ENCODE assay signal across 32 cellular contexts in the genomic region with DNA sequence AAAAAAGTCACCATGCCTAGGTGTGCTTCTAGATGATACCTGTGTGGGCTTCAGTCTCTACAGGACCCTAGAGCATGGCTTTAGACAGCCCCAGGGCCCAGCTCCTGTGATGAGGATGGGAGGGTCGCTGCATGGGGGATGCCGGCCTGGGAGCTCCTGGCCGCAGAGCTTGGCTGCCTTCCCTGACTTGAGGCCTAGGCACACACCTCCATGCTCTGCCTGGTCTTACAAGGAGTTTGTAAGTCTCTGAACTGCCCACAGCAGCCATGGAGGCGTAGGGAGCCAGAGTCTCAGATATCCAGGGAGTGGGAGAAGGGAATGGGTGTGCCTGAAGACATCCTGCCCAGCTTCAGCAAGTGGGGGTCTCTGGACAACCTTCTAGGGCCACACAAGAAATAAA. TPM values are rescaled to one million over a fixed set of nuclear protein-coding genes. Genes with fewer than 3 reads are reported as not detected.
"Had no signal": no experiment of that assay in that cellular context is flagged by ENCODE, and none has a peak within 500 bp of the region (broad histone marks: within the 10 kb centered on the region; RNA-seq: fewer than 3 reads in every experiment).

No MANE protein-coding gene starts in this region.

- H3K4me1 ChIP-seq: lower lobe of right lung, stomach, testis, thyroid gland, transverse colon, upper lobe of left lung had no signal

- DNase-seq: hippocampal formation; kidney glomerular epithelial cell; left cardiac atrium; left ventricle myocardium superior; lower lobe of right lung; mammary epithelial cell; mesenchymal stem cell; naive thymus-derived CD8-positive, alpha-beta T cell; nephron progenitor cell; occipital lobe; ovary; retina; right cardiac atrium; stimulated activated CD4-positive, alpha-beta T cell treated with anti-CD3 and anti-CD28 coated beads, Interleukin-12 subunit alpha, Interleukin-12 subunit beta, amount 100 ng/mL, for 4 hours; stimulated activated CD4-positive, alpha-beta T cell treated with anti-CD3 and anti-CD28 coated beads, Interleukin-15, amount 100 ng/mL, for 24 hours; stimulated activated CD4-positive, alpha-beta T cell treated with anti-CD3 and anti-CD28 coated beads, Interleukin-2, amount 100 ng/mL, for 24 hours; stimulated activated CD4-positive, alpha-beta T cell treated with anti-CD3 and anti-CD28 coated beads, Interleukin-4, amount 100 ng/mL, for 1 hour; stimulated activated naive B cell treated with anti-CD40 and anti-IgM and Interleukin-4, amounts not matched to agents 10 μg/mL and 1 μg/mL and 100 μg/mL, for 72 hours; stimulated activated naive CD8-positive, alpha-beta T cell treated with anti-CD3 and anti-CD28 coated beads, Interleukin-15, Interleukin-2, amounts not matched to agents 100 U/mL and 50 U/mL, for 24 hours; stomach; testis; thyroid gland; transverse colon; upper lobe of left lung had no signal

- H3K27me3 Mint-ChIP-seq: progenitor cell of endocrine pancreas had no signal

- FAIRE-seq: keratinocyte, urothelium cell line had no signal

- H3K9me3 ChIP-seq: lower lobe of right lung, neutrophil, ovary, stomach, testis, thyroid gland, transverse colon, upper lobe of left lung had no signal

- H3K27ac ChIP-seq: lower lobe of right lung, neural progenitor cell, neutrophil, ovary, skin epidermis, stomach, testis, thyroid gland, transverse colon, upper lobe of left lung had no signal

- H3K4me3 ChIP-seq: lower lobe of right lung, neural progenitor cell, ovary, skin epidermis, stomach, testis, thyroid gland, transverse colon, upper lobe of left lung had no signal

- H3K27me3 ChIP-seq: neural progenitor cell, ovary, testis, thyroid gland, upper lobe of left lung had no signal

- H3K36me3 Mint-ChIP-seq: stimulated activated naive B cell treated with anti-CD40 and anti-IgM and Interleukin-4, amounts not matched to agents 10 μg/mL and 1 μg/mL and 100 μg/mL, for 72 hours had no signal

- H3K4me1 Mint-ChIP-seq: stimulated activated naive B cell treated with anti-CD40 and anti-IgM and Interleukin-4, amounts not matched to agents 10 μg/mL and 1 μg/mL and 100 μg/mL, for 72 hours had no signal

- ATAC-seq: left cardiac atrium; left lobe of liver; left ventricle myocardium superior; lower lobe of right lung; naive thymus-derived CD8-positive, alpha-beta T cell; right cardiac atrium; sciatic nerve; stimulated activated naive B cell treated with anti-CD40 and anti-IgM and Interleukin-4, amounts not matched to agents 10 μg/mL and 1 μg/mL and 100 μg/mL, for 72 hours; stimulated activated naive CD8-positive, alpha-beta T cell treated with anti-CD3 and anti-CD28 coated beads, Interleukin-15, Interleukin-2, amounts not matched to agents 100 U/mL and 50 U/mL, for 24 hours had no signal

- H3K4me3 Mint-ChIP-seq: nephron progenitor cell; stimulated activated naive B cell treated with anti-CD40 and anti-IgM and Interleukin-4, amounts not matched to agents 10 μg/mL and 1 μg/mL and 100 μg/mL, for 72 hours had no signal

- H3K36me3 ChIP-seq: lower lobe of right lung, neural progenitor cell, neutrophil, ovary, stomach, thyroid gland, transverse colon, upper lobe of left lung had no signal

- H3K27ac Mint-ChIP-seq: stimulated activated naive B cell treated with anti-CD40 and anti-IgM and Interleukin-4, amounts not matched to agents 10 μg/mL and 1 μg/mL and 100 μg/mL, for 72 hours had no signal

RNA-seq across cellular contexts. Expression of gene CUX2, which starts 35.9 kb away (rescaled TPM):
- total RNA-seq: left ventricle myocardium superior, lower lobe of right lung, mammary epithelial cell, right cardiac atrium had no signal
